Comparison of ENCODE assay signal across 21 cellular contexts in genomic region chrX:153750126-153750774, GRCh38. TPM values are rescaled to one million over a fixed set of nuclear protein-coding genes. Genes with fewer than 3 reads are reported as not detected.
"Had no signal": no experiment of that assay in that cellular context is flagged by ENCODE, and none has a peak within 500 bp of the region (broad histone marks: within the 10 kb centered on the region; RNA-seq: fewer than 3 reads in every experiment).

No MANE protein-coding gene starts in this region.

- ATAC-seq: activated T-cell treated with anti-CD3 and anti-CD28 coated beads, Interleukin-2, amount 50 U/mL, for 72 hours; effector memory CD8-positive, alpha-beta T cell; left lobe of liver; natural killer cell treated with Interleukin-12 subunit alpha and Interleukin-12 subunit beta and Interleukin-15 and Interleukin-18, amount 100 ng/mL, for 72 hours; sciatic nerve; stimulated activated memory B cell treated with anti-CD40 and anti-IgM and Interleukin-4, amounts not matched to agents 10 μg/mL and 1 μg/mL and 100 μg/mL, for 72 hours had no signal

- H3K4me2 ChIP-seq: smooth muscle cell had no signal

- DNase-seq: activated CD4-positive, CD25-positive, alpha-beta regulatory T cell treated with anti-CD3 and anti-CD28 coated beads, Interleukin-2, amount 50 U/mL, for 72 hours; activated CD8-positive, alpha-beta memory T cell treated with anti-CD3 and anti-CD28 coated beads for 24 hours; activated CD8-positive, alpha-beta memory T cell treated with anti-CD3 and anti-CD28 coated beads, Interleukin-2, amount 50 U/mL, for 48 hours; activated effector memory CD4-positive, alpha-beta T cell treated with anti-CD3 and anti-CD28 coated beads, Interleukin-2, amount 50 U/mL, for 16 hours; activated naive CD4-positive, alpha-beta T cell treated with anti-CD3 and anti-CD28 coated beads, Interleukin-2, amount 50 U/mL, for 16 hours; activated T-cell treated with anti-CD3 and anti-CD28 coated beads, Interleukin-2, amount 50 U/mL, for 72 hours; effector memory CD8-positive, alpha-beta T cell; hippocampal formation; islet precursor cell; stimulated activated CD4-positive, alpha-beta T cell treated with anti-CD3 and anti-CD28 coated beads, Interleukin-4, amount 100 ng/mL, for 4 hours; T1000; testis had no signal

- H2AFZ ChIP-seq: parathyroid adenoma had no signal

- H3K4me3 ChIP-seq: smooth muscle cell, testis had no signal

- H3K9ac ChIP-seq: parathyroid adenoma had no signal

- H3K27me3 ChIP-seq: testis had no signal

- H3K27ac ChIP-seq: parathyroid adenoma, testis had no signal

- H3K9me3 ChIP-seq: testis had no signal

- H3K4me1 ChIP-seq: parathyroid adenoma, testis had no signal

- H3K79me2 ChIP-seq: parathyroid adenoma had no signal

RNA-seq across cellular contexts. Expression of gene SRPK3, which starts 30.6 kb away (rescaled TPM):
- total RNA-seq: activated T-cell treated with anti-CD3 and anti-CD28 coated beads, Interleukin-2, amount 50 U/mL, for 72 hours; glomerular endothelial cell; left lobe of liver; mesothelial cell of epicardium; natural killer cell treated with Interleukin-12 subunit alpha and Interleukin-12 subunit beta and Interleukin-15 and Interleukin-18, amount 100 ng/mL, for 72 hours; smooth muscle cell; T-helper 1 cell treated with Interleukin-12 subunit alpha and Interleukin-12 subunit beta and Interleukin-4 antibody, amounts not matched to agents 30 ng/mL and 1 ng/mL, for 36 hours had no signal
